Comparison of ENCODE assay signal across 17 cellular contexts in the genomic region with DNA sequence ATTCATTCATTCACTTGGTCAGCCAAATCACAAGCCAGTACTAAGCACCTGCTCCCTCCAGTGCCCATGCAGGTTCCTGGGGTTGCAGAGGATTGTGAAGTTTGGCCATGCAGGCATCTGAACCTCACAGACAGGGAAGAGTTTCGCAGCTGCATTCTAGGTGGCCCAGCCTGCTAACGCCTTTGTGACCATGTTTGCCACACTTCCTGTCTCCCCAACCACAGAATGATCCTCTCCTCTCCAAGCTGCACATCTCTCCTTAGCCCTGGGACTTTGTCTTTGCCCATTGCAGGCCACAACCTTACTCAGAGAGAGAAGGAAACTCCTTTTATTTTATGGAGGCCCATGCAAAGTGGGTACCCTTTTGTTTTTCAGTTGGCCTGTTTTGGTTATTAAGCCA.
"Had no signal": no experiment of that assay in that cellular context is flagged by ENCODE, and none has a peak within 500 bp of the region (broad histone marks: within the 10 kb centered on the region; RNA-seq: fewer than 3 reads in every experiment).

No MANE protein-coding gene starts in this region.

- DNase-seq: activated B cell treated with CpG ODN at 0.5 μM for 24 hours; activated CD4-positive, alpha-beta T cell treated with anti-CD3 and anti-CD28 coated beads for 4 hours; activated CD8-positive, alpha-beta T cell treated with anti-CD3 and anti-CD28 coated beads for 36 hours; activated naive CD4-positive, alpha-beta T cell; activated naive CD8-positive, alpha-beta T cell treated with anti-CD3 and anti-CD28 coated beads for 36 hours; activated T-cell treated with anti-CD3 and anti-CD28 coated beads, Interleukin-2, amount 50 U/mL, for 1 hour; amniotic stem cell; effector CD8-positive, alpha-beta T cell; heart right ventricle; left ventricle myocardium superior; stimulated activated CD4-positive, alpha-beta T cell treated with anti-CD3 and anti-CD28 coated beads, Interleukin-2, amount 100 ng/mL, for 24 hours; stimulated activated naive CD4-positive, alpha-beta T cell treated with Interleukin-2 at 50 U/mL for 16 hours; thyroid gland had no signal

- H3K27me3 ChIP-seq: esophagus muscularis mucosa, heart right ventricle, thyroid gland had no signal

- H3K4me1 Mint-ChIP-seq: activated B cell treated with CpG ODN at 0.5 μM for 24 hours; activated naive CD8-positive, alpha-beta T cell treated with anti-CD3 and anti-CD28 coated beads for 36 hours; activated T-helper 17 cell treated with anti-CD3 and anti-CD28 coated beads, Interleukin-2, amount 50 U/mL, for 72 hours; neural crest cell had no signal

- ATAC-seq: activated CD8-positive, alpha-beta T cell treated with anti-CD3 and anti-CD28 coated beads for 36 hours; activated T-helper 17 cell treated with anti-CD3 and anti-CD28 coated beads, Interleukin-2, amount 50 U/mL, for 72 hours; heart right ventricle; left ventricle myocardium superior had no signal

- H3K27ac ChIP-seq: esophagus muscularis mucosa, heart right ventricle, thyroid gland had no signal

- H3K27ac Mint-ChIP-seq: activated B cell treated with CpG ODN at 0.5 μM for 24 hours; activated CD8-positive, alpha-beta T cell treated with anti-CD3 and anti-CD28 coated beads for 36 hours; activated naive CD8-positive, alpha-beta T cell treated with anti-CD3 and anti-CD28 coated beads for 36 hours; activated T-helper 17 cell treated with anti-CD3 and anti-CD28 coated beads, Interleukin-2, amount 50 U/mL, for 72 hours; dendritic cell treated with granulocyte-macrophage colony-stimulating factor and Interleukin-4, amounts not matched to agents 40 ng/mL and 50 ng/mL, for 4 days had no signal

- H3K36me3 Mint-ChIP-seq: activated naive CD8-positive, alpha-beta T cell treated with anti-CD3 and anti-CD28 coated beads for 36 hours had no signal

- H3K9me3 Mint-ChIP-seq: activated B cell treated with CpG ODN at 0.5 μM for 24 hours; activated CD8-positive, alpha-beta T cell treated with anti-CD3 and anti-CD28 coated beads for 36 hours; activated naive CD8-positive, alpha-beta T cell treated with anti-CD3 and anti-CD28 coated beads for 36 hours; activated T-helper 17 cell treated with anti-CD3 and anti-CD28 coated beads, Interleukin-2, amount 50 U/mL, for 72 hours; neural crest cell had no signal

- H3K4me3 Mint-ChIP-seq: activated B cell treated with CpG ODN at 0.5 μM for 24 hours; activated CD8-positive, alpha-beta T cell treated with anti-CD3 and anti-CD28 coated beads for 36 hours; activated naive CD8-positive, alpha-beta T cell treated with anti-CD3 and anti-CD28 coated beads for 36 hours; activated T-helper 17 cell treated with anti-CD3 and anti-CD28 coated beads, Interleukin-2, amount 50 U/mL, for 72 hours; dendritic cell treated with granulocyte-macrophage colony-stimulating factor and Interleukin-4, amounts not matched to agents 40 ng/mL and 50 ng/mL, for 4 days; neural crest cell had no signal

- H3K27me3 Mint-ChIP-seq: activated B cell treated with CpG ODN at 0.5 μM for 24 hours; activated CD8-positive, alpha-beta T cell treated with anti-CD3 and anti-CD28 coated beads for 36 hours; activated naive CD8-positive, alpha-beta T cell treated with anti-CD3 and anti-CD28 coated beads for 36 hours; activated T-helper 17 cell treated with anti-CD3 and anti-CD28 coated beads, Interleukin-2, amount 50 U/mL, for 72 hours had no signal

- H3K4me3 ChIP-seq: esophagus muscularis mucosa, heart right ventricle, thyroid gland had no signal
